In genomic region chr21:25897383-25897782, GRCh38 we compare ENCODE assay signal across 23 cellular contexts.
DNase-seq lines count a peak whose midpoint lies in the region; FAIRE-seq and TF ChIP-seq lines count a peak whose summit lies in the region.
"Had no signal": no experiment of that assay in that cellular context is flagged by ENCODE, and none has a peak within 500 bp of the region (broad histone marks: within the 10 kb centered on the region; RNA-seq: fewer than 3 reads in every experiment).

No MANE protein-coding gene starts in this region.

- peak; percentile 75 for DNase-seq in NCI-H69 (lab: John Stamatoyannopoulos, UW)
- no peak for DNase-seq in endothelial cell of umbilical vein (ENCODE audit: low read depth, low spot score)
- no peak for DNase-seq in smooth muscle cell (lab: John Stamatoyannopoulos, UW; ENCODE audit: unreplicated experiment)
- no peak for DNase-seq in uterus
- DNase-seq in sigmoid colon: no peak
- no peak for DNase-seq in superior temporal gyrus (ENCODE audit: extremely low spot score)
- DNase-seq: Caco-2; CD8-positive, alpha-beta T cell; GOT3; HCEC 1CT; IMR-90; KG1; MG63; NCI-H146; NCI-H1930; NCI-H446; NCI-H524 treated with DMSO at 0.1 percent for 48 hours; RPMI8226; SHP77 had no signal

- intact Hi-C loops in endothelial cell of umbilical vein (cut with micrococcal nuclease) (loop anchor here (5.0 kb wide), 2 partner anchors 85 to 675 kb away; partner anchors contain the start of gene CYYR1), uterus (cut with DNase I; ENCODE audit: low total_unique reads) (no loop called here), sigmoid colon (cut with DNase I) (loop anchor here (10.0 kb wide), 1 partner anchor 107 kb away; no protein-coding TSS in a partner anchor)

- H3K4me3 ChIP-seq in BLaER1 (no peak overlapping the region), endothelial cell of umbilical vein (replicated peaks in 1 of 3; ENCODE audit: insufficient read depth in 1 of 3, low read depth in 1 of 3, low read length in 3 of 3) (no peak overlapping the region), smooth muscle cell (no peak overlapping the region), uterus (no peak overlapping the region), sigmoid colon (no peak overlapping the region)
- H3K4me3 ChIP-seq: A549, MG63 had no signal

- H3K4me2 ChIP-seq in BLaER1: peak overlapping the region; percentile 33; the same call in 1 of the 2 replicates
- H3K4me2 ChIP-seq in endothelial cell of umbilical vein (ENCODE audit: insufficient read depth, low read length): no peak overlapping the region
- H3K4me2 ChIP-seq in smooth muscle cell: no peak overlapping the region
- H3K4me2 ChIP-seq: A549 had no signal

- H2AFZ ChIP-seq in endothelial cell of umbilical vein (ENCODE audit: low read depth, low read length): no peak overlapping the region
- no peak overlapping the region for H2AFZ ChIP-seq in smooth muscle cell (ENCODE audit: low read depth)

- TF ChIP-seq CTCF in endothelial cell of umbilical vein (IDR thresholded peaks at IDR 0.05; ENCODE audit: extremely low read depth in 1 of 2, insufficient read depth in 1 of 2, low read depth in 1 of 2, low read length in 2 of 2) (no peak), smooth muscle cell (IDR thresholded peaks at IDR 0.05; ENCODE audit: borderline replicate concordance, insufficient read depth, poor library complexity, severe bottlenecking) (no peak), uterus (IDR thresholded peaks at IDR 0.05) (no peak), sigmoid colon (IDR thresholded peaks at IDR 0.05) (no peak)

- no peaks in the 10 kb centered on the region for H3K27me3 ChIP-seq in BLaER1
- H3K27me3 ChIP-seq in endothelial cell of umbilical vein (ENCODE audit: control insufficient read depth in 2 of 2, insufficient read depth in 2 of 2, low read length in 2 of 2): no peaks in the 10 kb centered on the region
- H3K27me3 ChIP-seq in smooth muscle cell (ENCODE audit: low read depth): no peaks in the 10 kb centered on the region
- H3K27me3 ChIP-seq in uterus: no peaks in the 10 kb centered on the region
- H3K27me3 ChIP-seq in sigmoid colon: no peaks in the 10 kb centered on the region
- H3K27me3 ChIP-seq: MG63 had no signal

- no peak for TF ChIP-seq EP300 in sigmoid colon (IDR thresholded peaks at IDR 0.05)

- no TSS peak for BruUV-seq in endothelial cell of umbilical vein (replicated peaks; lab: Mats Ljungman, UMichigan)

- dilution Hi-C loops in endothelial cell of umbilical vein (cut with MboI; ENCODE audit: extremely low pct_ligation_motif_present, low sequenced_read_pairs): loop anchor here (25.0 kb wide), 1 partner anchor 265 kb away; the partner anchor contains the start of gene APP

- CTCF ChIA-PET in endothelial cell of umbilical vein (lab: Charles Lee): interaction anchor here (0.9 to 2.3 kb wide), 2 partner anchors 11 to 73 kb away, joined by 3 to 21 read pairs; no protein-coding TSS in a partner anchor

- H4K20me1 ChIP-seq in BLaER1 (no peaks in the 10 kb centered on the region), endothelial cell of umbilical vein (replicated peaks; ENCODE audit: control insufficient read depth, extremely low read depth, insufficient read depth, low read length) (peaks cover 3% of the 10 kb centered on the region), smooth muscle cell (ENCODE audit: low read depth) (no peaks in the 10 kb centered on the region)

- H3K36me3 ChIP-seq in BLaER1 (peaks cover 70% of the 10 kb centered on the region), endothelial cell of umbilical vein (ENCODE audit: control insufficient read depth in 2 of 2, extremely low read depth in 1 of 2, insufficient read depth in 2 of 2, low read length in 2 of 2) (peaks cover 0 to 7% of the 10 kb centered on the region in 2 experiments), smooth muscle cell (ENCODE audit: low read depth) (peaks cover 14% of the 10 kb centered on the region), uterus (no peaks in the 10 kb centered on the region), sigmoid colon (peaks cover 0 to 7% (median 2%) of the 10 kb centered on the region in 4 donors)

- peaks cover 18% of the 10 kb centered on the region for H3K9me3 ChIP-seq in BLaER1
- H3K9me3 ChIP-seq in endothelial cell of umbilical vein (replicated peaks; ENCODE audit: control insufficient read depth, insufficient read depth, low read length): no peaks in the 10 kb centered on the region
- H3K9me3 ChIP-seq in smooth muscle cell (replicated peaks; ENCODE audit: low read depth): no peaks in the 10 kb centered on the region
- no peaks in the 10 kb centered on the region for H3K9me3 ChIP-seq in uterus
- H3K9me3 ChIP-seq in sigmoid colon: no peaks in the 10 kb centered on the region
- H3K9me3 ChIP-seq: A549, Caco-2, MG63 had no signal

- H3F3A ChIP-seq in smooth muscle cell (ENCODE audit: low read depth): no peaks in the 10 kb centered on the region

- no peaks in the 10 kb centered on the region for H3K9me1 ChIP-seq in endothelial cell of umbilical vein (replicated peaks; ENCODE audit: control insufficient read depth, extremely low read depth, insufficient read depth, low read length)

- H3K27ac ChIP-seq in BLaER1 (no peak overlapping the region), endothelial cell of umbilical vein (ENCODE audit: insufficient read depth, low read depth, low read length) (peak overlapping the region; percentile 67), smooth muscle cell (ENCODE audit: low read depth) (peak overlapping the region; percentile 70), uterus (peak overlapping the region in 1 of 2 donors; percentile 39), sigmoid colon (no peak overlapping the region)
- H3K27ac ChIP-seq: A549, C4-2B had no signal

- 87% methylated on average over 4 of the region's 4 CpGs for WGBS in smooth muscle cell (ENCODE audit: low lambda C conversion rate)
- WGBS in sigmoid colon, 2 donors: 92 to 95% methylated on average over 4 of the region's 4 CpGs

- H3K4me1 ChIP-seq in BLaER1 (peaks cover 18% of the 10 kb centered on the region), endothelial cell of umbilical vein (ENCODE audit: control insufficient read depth, extremely low read depth, insufficient read depth, low read length) (peaks cover 50% of the 10 kb centered on the region), smooth muscle cell (ENCODE audit: low read depth) (no peaks in the 10 kb centered on the region), uterus (no peaks in the 10 kb centered on the region), sigmoid colon (peaks cover 0 to 5% (median 0%) of the 10 kb centered on the region in 4 donors)
- H3K4me1 ChIP-seq: A549, Caco-2 had no signal

- no peak for TF ChIP-seq POLR2A in endothelial cell of umbilical vein (IDR thresholded peaks at IDR 0.05; ENCODE audit: low read depth, low read length)
- TF ChIP-seq POLR2A in uterus (IDR thresholded peaks at IDR 0.05): no peak
- TF ChIP-seq POLR2A in sigmoid colon (IDR thresholded peaks at IDR 0.05): no peak

- H3K79me2 ChIP-seq in endothelial cell of umbilical vein (ENCODE audit: control insufficient read depth, insufficient read depth, low read length) (peaks cover 6% of the 10 kb centered on the region), smooth muscle cell (ENCODE audit: low read depth) (no peaks in the 10 kb centered on the region)

- FAIRE-seq in endothelial cell of umbilical vein (lab: Jason Lieb, UNC): no peak
- FAIRE-seq: A549, G401.6 had no signal

- POLR2A ChIA-PET in endothelial cell of umbilical vein (lab: Charles Lee): no interaction called here

- H3K9ac ChIP-seq in BLaER1 (no peak overlapping the region), endothelial cell of umbilical vein (replicated peaks; ENCODE audit: extremely low read depth, insufficient read depth, low read length) (no peak overlapping the region), smooth muscle cell (ENCODE audit: low read depth) (no peak overlapping the region)

TF ChIP-seq in endothelial cell of umbilical vein, 7 proteins besides CTCF, POLR2A, EP300 and RAD21:
- TF ChIP-seq JUN (IDR thresholded peaks at IDR 0.05; ENCODE audit: borderline replicate concordance, insufficient read depth, insufficient read length, low read depth) (no peak), EZH2 (IDR thresholded peaks at IDR 0.05; ENCODE audit: borderline replicate concordance, low read depth, low read length, severe bottlenecking) (no peak), MAX (IDR thresholded peaks at IDR 0.05; ENCODE audit: insufficient read depth, insufficient read length) (no peak), GATA2 (IDR thresholded peaks at IDR 0.05; ENCODE audit: insufficient read depth, insufficient read length, low read depth, low read length) (no peak), POLR2AphosphoS5 (IDR thresholded peaks at IDR 0.05; ENCODE audit: insufficient read depth, low read depth, low read length) (no peak), FOS (IDR thresholded peaks at IDR 0.05; ENCODE audit: borderline replicate concordance, insufficient read depth, low read length) (no peak), MYC (IDR thresholded peaks at IDR 0.05; ENCODE audit: low read depth, low read length) (no peak)
TF ChIP-seq in endothelial cell of umbilical vein: peak in this region for 0.

Comparison
In these comparisons a context has a peak if more than half of its experiments do, and no peak if none do; other contexts are left out.
1. H3K27ac ChIP-seq: peak in endothelial cell of umbilical vein (single experiment) and smooth muscle cell (single experiment); none in BLaER1 (single experiment) and sigmoid colon (0 of 4).